In the genomic region with DNA sequence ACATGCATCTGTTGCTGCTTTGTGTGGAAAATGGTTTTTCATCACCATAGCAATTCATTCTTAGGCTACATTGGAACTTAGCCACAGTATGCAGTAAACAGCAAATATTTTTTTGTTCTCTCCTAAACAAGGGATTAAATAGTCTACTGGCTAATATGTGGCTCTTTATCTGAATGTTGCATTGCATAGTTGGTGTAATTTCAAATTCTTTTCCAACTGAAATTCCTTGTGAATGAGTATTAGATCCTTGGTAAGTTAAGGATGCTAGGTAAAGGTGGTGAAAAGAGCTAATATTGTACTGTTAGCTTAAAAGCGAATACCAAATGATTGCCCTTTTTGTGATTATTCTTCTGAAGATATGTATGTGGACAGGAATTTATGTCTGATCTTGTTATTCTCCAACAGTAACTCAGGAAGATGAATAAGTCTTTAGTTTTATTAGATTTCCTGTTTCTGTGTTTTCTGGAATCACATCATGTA, we compare ENCODE assay signal across 26 cellular contexts. TPM values are rescaled to one million over a fixed set of nuclear protein-coding genes. Genes with fewer than 3 reads are reported as not detected.
DNase-seq lines count a peak whose midpoint lies in the region; FAIRE-seq and TF ChIP-seq lines count a peak whose summit lies in the region.
"Had no signal": no experiment of that assay in that cellular context is flagged by ENCODE, and none has a peak within 500 bp of the region (broad histone marks: within the 10 kb centered on the region; RNA-seq: fewer than 3 reads in every experiment).

No MANE protein-coding gene starts in this region.

- no peak overlapping the region for H2AFZ ChIP-seq in endothelial cell of umbilical vein (ENCODE audit: low read depth, low read length)

- intact Hi-C loops in endothelial cell of umbilical vein (cut with micrococcal nuclease), result loop anchor here (1.0 to 10.0 kb wide), 9 partner anchors 52 to 567 kb away; a partner anchor contains a TSS

- dilution Hi-C loops in endothelial cell of umbilical vein (cut with MboI; ENCODE audit: extremely low pct_ligation_motif_present, low sequenced_read_pairs), result no loop called here

- CTCF ChIA-PET in endothelial cell of umbilical vein (lab: Charles Lee), result interaction anchor here (0.8 to 4.1 kb wide), 14 partner anchors 11 to 957 kb away, joined by 3 to 19 read pairs (median 4); no protein-coding TSS in a partner anchor

- FAIRE-seq in endothelial cell of umbilical vein (lab: Jason Lieb, UNC), result peak; percentile 74
- no peak for FAIRE-seq in RCC 7860 (lab: Jason Lieb, UNC)
- FAIRE-seq: colon had no signal

- H4K20me1 ChIP-seq in endothelial cell of umbilical vein (replicated peaks; ENCODE audit: control insufficient read depth, extremely low read depth, insufficient read depth, low read length), result no peaks in the 10 kb centered on the region

- peak; percentile 56 for TF ChIP-seq POLR2A in endothelial cell of umbilical vein (IDR thresholded peaks at IDR 0.05; ENCODE audit: low read depth, low read length)

- H3K4me1 ChIP-seq in endothelial cell of umbilical vein (ENCODE audit: control insufficient read depth, extremely low read depth, insufficient read depth, low read length), result peaks cover 38% of the 10 kb centered on the region

- H3K36me3 ChIP-seq in SK-N-MC (ENCODE audit: insufficient read depth, low read length) (no peaks in the 10 kb centered on the region), endothelial cell of umbilical vein (ENCODE audit: control insufficient read depth in 2 of 2, extremely low read depth in 1 of 2, insufficient read depth in 2 of 2, low read length in 2 of 2) (no peaks in the 10 kb centered on the region)
- H3K36me3 ChIP-seq: esophagus squamous epithelium, right atrium auricular region, tibial nerve had no signal

- H3K27ac ChIP-seq in SK-N-MC (peak overlapping the region; percentile 70), endothelial cell of umbilical vein (ENCODE audit: insufficient read depth, low read depth, low read length) (peak overlapping the region; percentile 89)
- H3K27ac ChIP-seq: right atrium auricular region had no signal

- H3K9me3 ChIP-seq in SK-N-MC (ENCODE audit: low read depth, low read length) (no peaks in the 10 kb centered on the region; the same call in 1 of the 2 replicates), endothelial cell of umbilical vein (replicated peaks; ENCODE audit: control insufficient read depth, insufficient read depth, low read length) (no peaks in the 10 kb centered on the region)
- H3K9me3 ChIP-seq: esophagus squamous epithelium, right atrium auricular region, tibial nerve had no signal

- no TSS peak for BruUV-seq in endothelial cell of umbilical vein (replicated peaks; lab: Mats Ljungman, UMichigan)

- no peaks in the 10 kb centered on the region for H3K27me3 ChIP-seq in endothelial cell of umbilical vein (ENCODE audit: control insufficient read depth in 2 of 2, insufficient read depth in 2 of 2, low read length in 2 of 2)
- H3K27me3 ChIP-seq: esophagus squamous epithelium, right atrium auricular region, tibial nerve had no signal

- no peak for TF ChIP-seq CTCF in endothelial cell of umbilical vein (IDR thresholded peaks at IDR 0.05; ENCODE audit: extremely low read depth in 1 of 2, insufficient read depth in 1 of 2, low read depth in 1 of 2, low read length in 2 of 2)

- no peaks in the 10 kb centered on the region for H3K9me1 ChIP-seq in endothelial cell of umbilical vein (replicated peaks; ENCODE audit: control insufficient read depth, extremely low read depth, insufficient read depth, low read length)

- H3K9ac ChIP-seq in SK-N-MC (ENCODE audit: insufficient read length) (no peak overlapping the region), endothelial cell of umbilical vein (replicated peaks; ENCODE audit: extremely low read depth, insufficient read depth, low read length) (peak overlapping the region; percentile 87)

- H3K4me3 ChIP-seq in SK-N-MC (peak overlapping the region; percentile 10; the same call in 1 of the 2 replicates), endothelial cell of umbilical vein (replicated peaks in 1 of 3; ENCODE audit: insufficient read depth in 1 of 3, low read depth in 1 of 3, low read length in 3 of 3) (peak overlapping the region in 1 of 3 experiments; percentile 28)
- H3K4me3 ChIP-seq: esophagus squamous epithelium, lung, right atrium auricular region, tibial nerve had no signal

- POLR2A ChIA-PET in endothelial cell of umbilical vein (lab: Charles Lee), result interaction anchor here (0.6 to 1.4 kb wide), 2 partner anchors 82 to 540 kb away, joined by 4 read pairs; no protein-coding TSS in a partner anchor

- no peaks in the 10 kb centered on the region for H3K79me2 ChIP-seq in endothelial cell of umbilical vein (ENCODE audit: control insufficient read depth, insufficient read depth, low read length)

- H3K4me2 ChIP-seq in endothelial cell of umbilical vein (ENCODE audit: insufficient read depth, low read length), result peak overlapping the region; percentile 81

- peak; percentile 10 for DNase-seq in Ammon's horn (ENCODE audit: low spot score)
- DNase-seq in SK-N-MC (ENCODE audit: low read depth, low spot score), result peak; percentile 68
- DNase-seq in endothelial cell of umbilical vein (ENCODE audit: low read depth, low spot score), result peak; percentile 91
- peak; percentile 57 for DNase-seq in pulmonary artery endothelial cell (ENCODE audit: low read depth, low spot score)
- no peak for DNase-seq in GM19240 (ENCODE audit: insufficient read length, low spot score)
- DNase-seq in RCC 7860 (ENCODE audit: low spot score), result no peak
- no peak for DNase-seq in putamen (ENCODE audit: low spot score)
- no peak for DNase-seq in stimulated activated CD4-positive, alpha-beta T cell treated with anti-CD3 and anti-CD28 coated beads, Interleukin-1b, Interleukin-23, amount 100 ng/mL, for 48 hours
- DNase-seq: activated B cell treated with CpG ODN at 0.5 μM for 24 hours; activated CD4-positive, alpha-beta memory T cell treated with anti-CD3 and anti-CD28 coated beads for 36 hours; activated CD8-positive, alpha-beta memory T cell treated with anti-CD3 and anti-CD28 coated beads, Interleukin-2, amount 50 U/mL, for 48 hours; CD4-positive, CD25-positive, alpha-beta regulatory T cell; esophagus squamous epithelium; glutamatergic neuron; kidney glomerular epithelial cell; MM.1S; NCI-H1417 treated with DMSO at 0.1 percent for 48 hours; NCI-H446 treated with DMSO at 0.1 percent for 48 hours; OCI-M1; Right ventricle myocardium superior had no signal

TF ChIP-seq in endothelial cell of umbilical vein, 7 proteins besides CTCF, POLR2A, EP300 and RAD21:
- TF ChIP-seq, protein P1, sequence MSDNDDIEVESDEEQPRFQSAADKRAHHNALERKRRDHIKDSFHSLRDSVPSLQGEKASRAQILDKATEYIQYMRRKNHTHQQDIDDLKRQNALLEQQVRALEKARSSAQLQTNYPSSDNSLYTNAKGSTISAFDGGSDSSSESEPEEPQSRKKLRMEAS (IDR thresholded peaks at IDR 0.05; ENCODE audit: insufficient read depth, insufficient read length), result no peak
- no peak for TF ChIP-seq EZH2 (IDR thresholded peaks at IDR 0.05; ENCODE audit: borderline replicate concordance, low read depth, low read length, severe bottlenecking)
- TF ChIP-seq POLR2AphosphoS5 (IDR thresholded peaks at IDR 0.05; ENCODE audit: insufficient read depth, low read depth, low read length), result no peak
- TF ChIP-seq GATA2 (IDR thresholded peaks at IDR 0.05; ENCODE audit: insufficient read depth, insufficient read length, low read depth, low read length), result peak; percentile 71
- TF ChIP-seq MYC (IDR thresholded peaks at IDR 0.05; ENCODE audit: low read depth, low read length), result no peak
- peak; percentile 67 for TF ChIP-seq FOS (IDR thresholded peaks at IDR 0.05; ENCODE audit: borderline replicate concordance, insufficient read depth, low read length)
- peak; percentile 75 for TF ChIP-seq JUN (IDR thresholded peaks at IDR 0.05; ENCODE audit: borderline replicate concordance, insufficient read depth, insufficient read length, low read depth)

RNA-seq across cellular contexts. Expression of a gene that starts 1.0 kb away (rescaled TPM):
- 11.6 and 14.5 TPM in 2 replicates for total RNA-seq in endothelial cell of umbilical vein
- polyA plus RNA-seq in endothelial cell of umbilical vein, result 3.2 and 4.1 TPM in 2 replicates
- polyA plus RNA-seq in endothelial cell of umbilical vein (2011; cell fraction: cytosol; rRNA removed), result 10.6 and 13.3 TPM in 2 replicates
- 7.4 and 10.6 TPM in 2 replicates for polyA plus RNA-seq in endothelial cell of umbilical vein (2011; cell fraction: nucleus; rRNA removed)
- polyA plus RNA-seq in endothelial cell of umbilical vein (2012), result 1.2 and 2.4 TPM in 2 replicates
- polyA minus RNA-seq in endothelial cell of umbilical vein, result 1.8 and 3.1 TPM in 2 replicates
- not detected for polyA minus RNA-seq in endothelial cell of umbilical vein (2011; cell fraction: cytosol; rRNA and poly(A)+ RNA removed)
- 9.2 and 17.1 TPM in 2 replicates for polyA minus RNA-seq in endothelial cell of umbilical vein (2011; cell fraction: nucleus; rRNA and poly(A)+ RNA removed)
- total RNA-seq in pulmonary artery endothelial cell, result 10.8 and 21.7 TPM in 2 replicates
- total RNA-seq: activated B cell treated with CpG ODN at 0.5 μM for 24 hours; activated CD4-positive, alpha-beta memory T cell treated with anti-CD3 and anti-CD28 coated beads for 36 hours; activated T-helper 2 cell treated with anti-CD3 and anti-CD28 coated beads, Interferon-gamma antibody, Interleukin-2, Interleukin-4, amounts not matched to agents 10 μg/mL and 5 μg/mL and 100 μg/mL, durations not matched to agents 14 hours and 24 hours and 36 hours; CD4-positive, CD25-positive, alpha-beta regulatory T cell had no signal
- polyA plus RNA-seq: CD4-positive, CD25-positive, alpha-beta regulatory T cell; IgD-negative memory B cell had no signal

Comparison
In these comparisons a context has a peak if more than half of its experiments do, and no peak if none do; other contexts are left out.
1. DNase-seq: peak in Ammon's horn (single experiment), SK-N-MC (single experiment), endothelial cell of umbilical vein (single experiment) and pulmonary artery endothelial cell (single experiment); none in GM19240 (single experiment), RCC 7860 (single experiment), putamen (single experiment) and stimulated activated CD4-positive, alpha-beta T cell treated with anti-CD3 and anti-CD28 coated beads, Interleukin-1b, Interleukin-23, amount 100 ng/mL, for 48 hours (single experiment).